12 cellular contexts compared by ENCODE assay signal in the genomic region with DNA sequence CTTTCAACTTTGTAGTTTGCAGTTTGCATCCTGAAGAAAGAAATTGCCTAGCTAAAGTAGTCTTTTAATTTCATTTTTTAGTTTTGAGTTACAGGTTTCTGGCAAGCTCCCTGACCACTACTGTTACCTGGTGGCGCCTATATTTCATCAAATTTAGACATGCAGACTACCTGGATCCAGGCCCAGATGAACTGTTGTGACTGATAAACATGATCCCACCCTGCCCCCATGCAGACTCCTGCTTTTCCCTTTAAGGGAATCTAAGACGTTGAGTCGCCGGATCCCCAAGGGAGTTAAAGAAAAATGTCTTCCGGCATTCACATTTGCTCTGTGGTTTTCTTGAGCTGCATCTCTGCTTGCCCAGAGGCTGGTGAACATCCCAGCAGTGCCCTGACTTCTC. TPM values are rescaled to one million over a fixed set of nuclear protein-coding genes. Genes with fewer than 3 reads are reported as not detected.
DNase-seq lines count a peak whose midpoint lies in the region; ATAC-seq and TF ChIP-seq lines count a peak whose summit lies in the region.
"Had no signal": no experiment of that assay in that cellular context is flagged by ENCODE, and none has a peak within 500 bp of the region (broad histone marks: within the 10 kb centered on the region; RNA-seq: fewer than 3 reads in every experiment).

No MANE protein-coding gene starts in this region.

- TF ChIP-seq EP300 in upper lobe of left lung (IDR thresholded peaks at IDR 0.05), result no peak

- DNase-seq in Caki2 (ENCODE audit: low read depth) (peak; percentile 38), amniotic epithelial cell (ENCODE audit: low read depth) (peak; percentile 51), NCI-H1694 (lab: John Stamatoyannopoulos, UW) (no peak), upper lobe of left lung (no peak)
- no peak for DNase-seq in stimulated activated naive CD8-positive, alpha-beta T cell treated with anti-CD3 and anti-CD28 coated beads, Interleukin-15, amount 100 ng/mL, for 72 hours
- DNase-seq: activated CD4-positive, alpha-beta memory T cell treated with anti-CD3 and anti-CD28 coated beads for 36 hours; DND-41; head of caudate nucleus; stimulated activated CD4-positive, alpha-beta T cell treated with anti-CD3 and anti-CD28 coated beads, Interleukin-4, amount 100 ng/mL, for 1 hour had no signal

- H3K27ac Mint-ChIP-seq in nephron, result peak overlapping the region; percentile 5 to 87 (median 75)
- no peak overlapping the region for H3K27ac Mint-ChIP-seq in stimulated activated naive CD8-positive, alpha-beta T cell treated with anti-CD3 and anti-CD28 coated beads, Interleukin-15, amount 100 ng/mL, for 72 hours
- H3K27ac Mint-ChIP-seq: activated CD4-positive, alpha-beta memory T cell treated with anti-CD3 and anti-CD28 coated beads for 36 hours had no signal

- no peak overlapping the region for H3K9ac ChIP-seq in HUES64 (ENCODE audit: low read depth, low read length)

- H3K27me3 ChIP-seq in HUES64 (ENCODE audit: insufficient read depth, low read length) (no peaks in the 10 kb centered on the region), upper lobe of left lung (no peaks in the 10 kb centered on the region)

- H3K36me3 ChIP-seq in HUES64 (ENCODE audit: insufficient read depth, low read length) (no peaks in the 10 kb centered on the region), upper lobe of left lung (no peaks in the 10 kb centered on the region)

- H3K4me1 ChIP-seq in HUES64 (ENCODE audit: insufficient read depth, low read length), result peaks cover 11% of the 10 kb centered on the region
- peaks cover 0 to 6% (median 0%) of the 10 kb centered on the region in 4 donors for H3K4me1 ChIP-seq in upper lobe of left lung

- 49% methylated on average over 5 of the region's 5 CpGs for WGBS in HUES64
- 59 to 65% methylated on average over 5 of the region's 5 CpGs for WGBS in upper lobe of left lung, 2 donors

- H3K27ac ChIP-seq in HUES64 (ENCODE audit: low read depth, low read length) (peak overlapping the region; percentile 5; the same call in 1 of the 2 replicates), upper lobe of left lung (no peak overlapping the region)

- H3K9me3 Mint-ChIP-seq in nephron, result no peaks in the 10 kb centered on the region
- H3K9me3 Mint-ChIP-seq in stimulated activated naive CD8-positive, alpha-beta T cell treated with anti-CD3 and anti-CD28 coated beads, Interleukin-15, amount 100 ng/mL, for 72 hours, result no peaks in the 10 kb centered on the region
- H3K9me3 Mint-ChIP-seq: activated CD4-positive, alpha-beta memory T cell treated with anti-CD3 and anti-CD28 coated beads for 36 hours had no signal

- H3K4me3 Mint-ChIP-seq in nephron, result peak overlapping the region in 2 of 3 experiments; percentile 11 to 17
- H3K4me3 Mint-ChIP-seq in stimulated activated naive CD8-positive, alpha-beta T cell treated with anti-CD3 and anti-CD28 coated beads, Interleukin-15, amount 100 ng/mL, for 72 hours, result no peak overlapping the region
- H3K4me3 Mint-ChIP-seq: activated CD4-positive, alpha-beta memory T cell treated with anti-CD3 and anti-CD28 coated beads for 36 hours had no signal

- H3K4me3 ChIP-seq in HUES64 (ENCODE audit: low read length), result no peak overlapping the region
- H3K4me3 ChIP-seq in upper lobe of left lung, result no peak overlapping the region

- no peak for TF ChIP-seq CTCF in nephron (IDR thresholded peaks at IDR 0.05; ENCODE audit: unreplicated experiment in 3 of 3)
- no peak for TF ChIP-seq CTCF in upper lobe of left lung (IDR thresholded peaks at IDR 0.05)

- no peaks in the 10 kb centered on the region for H3K36me3 Mint-ChIP-seq in nephron (ENCODE audit: low read depth)

- no peak for TF ChIP-seq POLR2A in upper lobe of left lung (IDR thresholded peaks at IDR 0.05)

- no peaks in the 10 kb centered on the region for H3K27me3 Mint-ChIP-seq in nephron (ENCODE audit: low read depth)
- no peaks in the 10 kb centered on the region for H3K27me3 Mint-ChIP-seq in stimulated activated naive CD8-positive, alpha-beta T cell treated with anti-CD3 and anti-CD28 coated beads, Interleukin-15, amount 100 ng/mL, for 72 hours
- H3K27me3 Mint-ChIP-seq: activated CD4-positive, alpha-beta memory T cell treated with anti-CD3 and anti-CD28 coated beads for 36 hours had no signal

- in situ Hi-C loops in Caki2 (cut with HindIII; ENCODE audit: low pct_unique_long_range_greater_than_20kb, low sequenced_read_pairs), result no loop called here

- ATAC-seq in HG03045 (IDR thresholded peaks at IDR 0.05; ENCODE audit: unreplicated experiment), result no peak
- no peak for ATAC-seq in upper lobe of left lung (ENCODE audit: low FRiP score in 2 of 2)
- ATAC-seq in stimulated activated naive CD8-positive, alpha-beta T cell treated with anti-CD3 and anti-CD28 coated beads, Interleukin-15, amount 100 ng/mL, for 72 hours, result no peak

- H3K9me3 ChIP-seq in HUES64 (ENCODE audit: insufficient read depth, low read depth, low read length) (no peaks in the 10 kb centered on the region), upper lobe of left lung (no peaks in the 10 kb centered on the region)

- peaks cover 15% of the 10 kb centered on the region for H3K4me1 Mint-ChIP-seq in nephron
- peaks cover 13% of the 10 kb centered on the region for H3K4me1 Mint-ChIP-seq in stimulated activated naive CD8-positive, alpha-beta T cell treated with anti-CD3 and anti-CD28 coated beads, Interleukin-15, amount 100 ng/mL, for 72 hours

RNA-seq across cellular contexts. Expression of gene METAP1D, which starts 22.2 kb away (rescaled TPM):
- total RNA-seq in Caki2 (2014; rRNA removed; shearing (Covaris generic); ENCODE audit: low replicate concordance), result 4.3 and 22.9 TPM in 2 replicates
- polyA plus RNA-seq in HUES64 (2013, experiment 1 of 2), result 7.1 TPM
- polyA plus RNA-seq in HUES64 (2013, experiment 2 of 2), result 5.7 TPM
- 1 to 10 TPM in 5 of 6 donors, under 1 TPM in 1; 0.11 to 6.3 (median 2.9) TPM for total RNA-seq in upper lobe of left lung

Comparison
In these comparisons a context has a peak if more than half of its experiments do, and no peak if none do; other contexts are left out.
1. DNase-seq: peak in Caki2 (single experiment) and amniotic epithelial cell (single experiment); none in NCI-H1694 (single experiment), upper lobe of left lung (0 of 2) and stimulated activated naive CD8-positive, alpha-beta T cell treated with anti-CD3 and anti-CD28 coated beads, Interleukin-15, amount 100 ng/mL, for 72 hours (0 of 2).
2. H3K27ac Mint-ChIP-seq: peak in nephron (3 of 3); none in stimulated activated naive CD8-positive, alpha-beta T cell treated with anti-CD3 and anti-CD28 coated beads, Interleukin-15, amount 100 ng/mL, for 72 hours (0 of 2).
3. H3K4me3 Mint-ChIP-seq: peak in nephron (2 of 3); none in stimulated activated naive CD8-positive, alpha-beta T cell treated with anti-CD3 and anti-CD28 coated beads, Interleukin-15, amount 100 ng/mL, for 72 hours (0 of 2).